In genomic region chr16:31253642-31254045, GRCh38 we compare ENCODE assay signal across 8 cellular contexts. TPM values are rescaled to one million over a fixed set of nuclear protein-coding genes. Genes with fewer than 3 reads are reported as not detected.
A peak's percentile ranks its signal among the peaks of the same experiment; 100 is the strongest.
DNase-seq lines count a peak whose midpoint lies in the region; ATAC-seq and TF ChIP-seq lines count a peak whose summit lies in the region.

No MANE protein-coding gene starts in this region.

- H3K36me3 ChIP-seq in adrenal gland (replicated peaks in 1 of 2) (no peaks in the 10 kb centered on the region), vagina (no peaks in the 10 kb centered on the region)

- no peak for TF ChIP-seq POLR2A in adrenal gland (IDR thresholded peaks at IDR 0.05)
- TF ChIP-seq POLR2A in vagina (IDR thresholded peaks at IDR 0.05), result no peak

- peaks cover 7 to 12% of the 10 kb centered on the region in 2 donors for H3K4me1 ChIP-seq in adrenal gland (replicated peaks in 1 of 2)
- H3K4me1 ChIP-seq in vagina, result no peaks in the 10 kb centered on the region

- TF ChIP-seq CTCF in adrenal gland (IDR thresholded peaks at IDR 0.05) (no peak), vagina (IDR thresholded peaks at IDR 0.05) (no peak)

- intact Hi-C loops in adrenal gland (cut with DNase I), result no loop called here
- intact Hi-C loops in vagina (cut with DNase I), result no loop called here

- no peaks in the 10 kb centered on the region for H3K9me3 ChIP-seq in adrenal gland (replicated peaks in 1 of 3)
- H3K9me3 ChIP-seq in vagina, result no peaks in the 10 kb centered on the region

- no peak overlapping the region for H3K4me3 ChIP-seq in adrenal gland
- H3K4me3 ChIP-seq in vagina, result no peak overlapping the region

- WGBS in adrenal gland, 4 donors, result 8 to 21% (median 15%) methylated on average over 5 of the region's 5 CpGs

- H3K27me3 ChIP-seq in adrenal gland (peaks cover 2% of the 10 kb centered on the region), vagina (no peaks in the 10 kb centered on the region)

- no peak for ATAC-seq in GM18907 (IDR thresholded peaks at IDR 0.05; ENCODE audit: unreplicated experiment)
- no peak for ATAC-seq in GM21576 (IDR thresholded peaks at IDR 0.05; ENCODE audit: unreplicated experiment)

- peak overlapping the region in 2 of 5 donors; percentile 47 to 73 for H3K27ac ChIP-seq in adrenal gland
- no peak overlapping the region for H3K27ac ChIP-seq in vagina

- DNase-seq in AML-193 (lab: John Stamatoyannopoulos, UW) (peak; percentile 88 to 95), NOMO-1 (lab: John Stamatoyannopoulos, UW; ENCODE audit: unreplicated experiment in 2 of 2) (peak; percentile 94 to 98), adrenal gland (peak; percentile 27 to 80 (median 66)), myocyte (ENCODE audit: low read depth) (peak; percentile 38), vagina (ENCODE audit: extremely low spot score in 2 of 2) (no peak), NCI-H82 (lab: John Stamatoyannopoulos, UW) (no peak)

RNA-seq across cellular contexts. Expression of gene ITGAM, which starts 6.1 kb away (rescaled TPM):
- total RNA-seq in adrenal gland, result 10 to 100 TPM in 7 of 8 donors, 1 to 10 TPM in 1; 5.6 to 35.4 (median 21.8) TPM
- polyA plus RNA-seq in adrenal gland, result 10 to 100 TPM in 1 of 3 donors, 1 to 10 TPM in 2; 4.8 to 12.5 (median 5.1) TPM
- total RNA-seq in myocyte, result 0.13 and 0.62 TPM in 2 replicates
- polyA plus RNA-seq in myocyte (2012), result 0.52 TPM
- total RNA-seq in vagina, result 14.0 TPM

RNA-seq across cellular contexts. Expression of gene PYDC1, which starts 36.7 kb away (rescaled TPM):
- total RNA-seq in adrenal gland (not detected), myocyte (not detected in 2 replicates), vagina (not detected)
- polyA plus RNA-seq in adrenal gland, result not detected
- polyA plus RNA-seq in myocyte (2012), result 0.97 TPM

RNA-seq across cellular contexts. Expression of gene TRIM72, which starts 39.7 kb away (rescaled TPM):
- total RNA-seq in adrenal gland (under 1 TPM in 2 of 8 donors, not detected in 6; 0.04 to 0.24 TPM), myocyte (331 and 408 TPM in 2 replicates), vagina (not detected)
- polyA plus RNA-seq in adrenal gland, result under 1 TPM in 2 of 3 donors, not detected in 1; 0.03 to 0.08 TPM
- polyA plus RNA-seq in myocyte (2012), result 90.2 TPM

RNA-seq across cellular contexts. Expression of gene PYCARD, which starts 51.1 kb away (rescaled TPM):
- total RNA-seq in adrenal gland (10 to 100 TPM; 12.5 to 54.4 (median 23.7) TPM), myocyte (2.3 and 3.0 TPM in 2 replicates), vagina (85.0 TPM)
- 10 to 100 TPM in 2 of 3 donors, 1 to 10 TPM in 1; 3.2 to 31.7 (median 30.7) TPM for polyA plus RNA-seq in adrenal gland
- 1.7 TPM for polyA plus RNA-seq in myocyte (2012)

Comparison
In these comparisons a context has a peak if more than half of its experiments do, and no peak if none do; other contexts are left out.
1. DNase-seq: peak in AML-193 (2 of 2), NOMO-1 (2 of 2), adrenal gland (7 of 7) and myocyte (single experiment); none in vagina (0 of 2) and NCI-H82 (single experiment).
2. RNA of gene TRIM72, which starts 39.7 kb away (total RNA-seq): 331 to 408 TPM in myocyte; 0.04 to 0.24 TPM in adrenal gland and not detected in vagina (single experiment); every median in the first group is over 100 times any median in the second.